ENCODE assay signal across 1 cellular context in the genomic region with DNA sequence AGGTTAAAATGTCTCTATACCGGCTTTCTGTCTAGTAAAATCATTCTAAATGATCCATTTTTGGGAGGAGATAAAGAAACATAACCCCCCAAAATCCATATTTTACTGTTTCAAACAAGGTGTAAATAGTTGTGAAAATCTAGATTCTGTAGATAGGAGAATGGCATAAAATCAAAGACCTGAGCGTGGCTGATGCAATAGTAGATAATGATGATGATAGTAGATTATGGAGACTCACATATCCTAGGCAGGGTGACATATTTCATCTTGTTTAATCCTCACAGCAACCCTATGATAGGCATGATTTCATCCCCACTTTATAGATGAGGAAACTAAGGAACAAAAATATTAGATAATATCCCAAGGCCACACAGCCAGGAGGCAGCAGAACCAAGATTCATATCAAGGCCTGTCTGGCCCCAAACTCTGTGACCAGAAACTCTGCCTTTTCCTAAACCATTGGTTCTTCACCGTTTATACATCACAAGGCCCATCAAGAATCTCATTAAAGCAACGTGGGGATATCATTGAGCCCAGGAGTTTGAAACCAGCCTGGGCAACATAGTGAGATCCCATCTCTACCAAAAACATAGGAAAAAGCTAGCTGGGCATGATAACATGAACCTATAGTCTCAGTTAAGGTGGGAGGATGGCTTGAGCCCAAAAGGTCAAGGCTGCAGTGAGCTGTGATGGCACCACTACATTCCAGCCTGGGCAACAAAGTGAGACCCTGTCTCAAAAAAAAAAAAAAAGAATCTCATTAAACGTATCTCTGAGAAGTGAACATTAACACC.
TF ChIP-seq lines count a peak whose summit lies in the region.

No MANE protein-coding gene starts in this region.

TF ChIP-seq in WTC11, 78 proteins besides CTCF, POLR2A, EP300 and RAD21:
- TF ChIP-seq ZNF121 (CRISPR knock-in tag; IDR thresholded peaks at IDR 0.05), result peak; percentile 72; the same call in 1 of the 2 replicates
- no peak for TF ChIP-seq ELF4 (CRISPR knock-in tag; IDR thresholded peaks at IDR 0.05; ENCODE audit: low read depth)
